ENCODE assay signal across 17 cellular contexts in the genomic region with DNA sequence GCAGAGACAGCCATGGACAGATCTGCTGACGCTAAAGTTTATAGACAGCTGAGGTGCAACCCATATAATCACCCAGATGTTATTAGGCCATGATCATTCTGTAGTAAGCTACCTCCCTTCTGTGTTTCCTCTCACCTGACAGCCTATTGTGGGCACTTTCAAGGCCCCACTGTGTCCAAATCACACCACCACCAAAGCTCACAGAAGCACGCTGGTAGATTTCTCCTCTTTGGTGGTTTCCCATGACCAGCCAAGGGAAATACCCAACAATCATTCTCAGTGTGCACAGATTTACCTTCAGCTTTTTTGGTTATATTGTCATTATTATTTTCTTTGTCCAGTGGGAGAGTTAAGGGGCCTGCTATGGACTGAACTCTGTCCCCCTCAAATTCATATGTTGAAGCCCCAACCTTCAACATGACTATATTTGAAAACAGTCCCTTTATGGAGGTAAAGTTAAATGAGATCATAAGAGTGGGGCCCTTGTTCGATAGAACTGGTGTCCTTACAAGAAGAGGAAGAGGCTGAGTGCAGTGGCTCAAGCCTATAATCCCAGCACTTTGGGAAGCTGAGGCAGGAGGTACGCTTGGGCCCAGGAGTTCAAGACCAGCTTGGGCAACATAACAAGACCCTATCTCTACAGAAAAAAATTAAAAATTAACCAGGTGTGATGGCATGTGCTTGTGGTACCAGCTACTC.
A peak's percentile ranks its signal among the peaks of the same experiment; 100 is the strongest.
DNase-seq lines count a peak whose midpoint lies in the region; ATAC-seq, FAIRE-seq and TF ChIP-seq lines count a peak whose summit lies in the region.
"Had no signal": no experiment of that assay in that cellular context is flagged by ENCODE, and none has a peak within 500 bp of the region (broad histone marks: within the 10 kb centered on the region; RNA-seq: fewer than 3 reads in every experiment).

No MANE protein-coding gene starts in this region.

- CTCF ChIA-PET in GM10248 (lab: Yijun Ruan, JAX) = interaction anchor here (1.0 to 1.6 kb wide), 5 partner anchors 10 to 156 kb away, joined by 3 to 7 read pairs (median 3); no protein-coding TSS in a partner anchor

- no peaks in the 10 kb centered on the region for H3K4me1 ChIP-seq in suprapubic skin

- H3K27ac ChIP-seq in caudate nucleus (ENCODE audit: low read depth, low read length) (no peak overlapping the region), suprapubic skin (no peak overlapping the region)
- H3K27ac ChIP-seq: epithelial cell of prostate had no signal

- ATAC-seq in HG02642 (IDR thresholded peaks at IDR 0.05; ENCODE audit: poor library complexity, unreplicated experiment) (peak; percentile 82), HG03442 (IDR thresholded peaks at IDR 0.05; ENCODE audit: unreplicated experiment) (peak; percentile 88)

- no peaks in the 10 kb centered on the region for H3K9me3 ChIP-seq in suprapubic skin

- DNase-seq in GM10248 (ENCODE audit: extremely low spot score) (peak; percentile 34), GM19239 (ENCODE audit: insufficient read length, low spot score) (no peak), caudate nucleus (lab: John Stamatoyannopoulos, UW) (no peak), suprapubic skin (ENCODE audit: low spot score in 2 of 2) (no peak), LoVo (ENCODE audit: low spot score) (no peak), OCI-M1 (lab: John Stamatoyannopoulos, UW) (no peak)
- DNase-seq: ACHN; activated naive CD4-positive, alpha-beta T cell; central memory CD4-positive, alpha-beta T cell; DMS153; hippocampal formation; Kasumi-1; NCI-H2107 had no signal

- TF ChIP-seq POLR2A in suprapubic skin (IDR thresholded peaks at IDR 0.05) = no peak

- no peak overlapping the region for H3K4me3 ChIP-seq in suprapubic skin

- WGBS in suprapubic skin = 87% methylated on average over 4 of the region's 4 CpGs

- no peak for TF ChIP-seq CTCF in GM10248 (IDR thresholded peaks at IDR 0.05; ENCODE audit: control extremely low read depth, extremely low read depth, low read depth, missing control alignments)
- TF ChIP-seq CTCF in suprapubic skin (IDR thresholded peaks at IDR 0.05) = no peak

- no peaks in the 10 kb centered on the region for H3K36me3 ChIP-seq in suprapubic skin

- POLR2A ChIA-PET in GM10248 (lab: Yijun Ruan, JAX) = interaction anchor here (0.5 kb wide), 1 partner anchor 74 kb away, joined by 5 read pairs; no protein-coding TSS in a partner anchor

- peak; percentile 48 for FAIRE-seq in GM19239 (lab: Jason Lieb, UNC)
- FAIRE-seq: urothelium cell line had no signal

- no peaks in the 10 kb centered on the region for H3K27me3 ChIP-seq in suprapubic skin

- no peak for TF ChIP-seq EP300 in suprapubic skin (IDR thresholded peaks at IDR 0.05)
